ENCODE assay signal across 8 cellular contexts in genomic region chr11:5528495-5528894, GRCh38. TPM values are rescaled to one million over a fixed set of nuclear protein-coding genes. Genes with fewer than 3 reads are reported as not detected.
"Had no signal": no experiment of that assay in that cellular context is flagged by ENCODE, and none has a peak within 500 bp of the region (broad histone marks: within the 10 kb centered on the region; RNA-seq: fewer than 3 reads in every experiment).

No MANE protein-coding gene starts in this region.

- DNase-seq: H9, HCEC 1CT, IMR-90, KG1 had no signal

- H3K27ac Mint-ChIP-seq: GM23338, H9 had no signal

- H3K4me3 ChIP-seq: GM23338, K562 had no signal

- H3K4me2 ChIP-seq: GM23338 had no signal

- H2AFZ ChIP-seq: GM23338 had no signal

- H3K9me3 Mint-ChIP-seq: H9 had no signal

- H3K4me3 Mint-ChIP-seq: GM23338, H9 had no signal

- ATAC-seq: GM23338, K562 had no signal

RNA-seq across cellular contexts. Expression of gene UBQLNL, which starts 12.0 kb away (rescaled TPM):
- total RNA-seq: H1, H9, HT-29 had no signal

RNA-seq across cellular contexts. Expression of gene UBQLN3, which starts 18.7 kb away (rescaled TPM):
- total RNA-seq: GM23338, H1, H9, HT-29, IMR-90 had no signal

RNA-seq across cellular contexts. Expression of gene OR52H1, which starts 19.8 kb away (rescaled TPM):
- total RNA-seq: H1, H9, HT-29 had no signal

RNA-seq across cellular contexts. Expression of gene OR52D1, which starts 40.0 kb away (rescaled TPM):
- total RNA-seq: GM23338, H1, H9, HT-29, IMR-90 had no signal

RNA-seq across cellular contexts. Expression of gene OR52B6, which starts 52.2 kb away (rescaled TPM):
- total RNA-seq: GM23338, H1, H9, HT-29, IMR-90, K562 had no signal
